Comparison of ENCODE assay signal across 12 cellular contexts in genomic region chr16:87206646-87207451, GRCh38.
A peak's percentile ranks its signal among the peaks of the same experiment; 100 is the strongest.
DNase-seq lines count a peak whose midpoint lies in the region; TF ChIP-seq lines count a peak whose summit lies in the region.
"Had no signal": no experiment of that assay in that cellular context is flagged by ENCODE, and none has a peak within 500 bp of the region (broad histone marks: within the 10 kb centered on the region; RNA-seq: fewer than 3 reads in every experiment).

No MANE protein-coding gene starts in this region.

- H3K4me3 ChIP-seq in cardiac fibroblast (replicated peaks in 1 of 2; ENCODE audit: low read depth in 2 of 2, low read length in 2 of 2), result peak overlapping the region in 1 of 2 donors; percentile 13

- TF ChIP-seq CTCF in cardiac fibroblast (IDR thresholded peaks at IDR 0.05; ENCODE audit: low read depth, low read length), result no peak

- DNase-seq in M059J (ENCODE audit: low read depth) (peak; percentile 97), cardiac fibroblast (ENCODE audit: low read depth in 2 of 2) (peak; percentile 56 to 94), iris pigment epithelial cell (ENCODE audit: low read depth) (peak; percentile 84), HuH-7 (ENCODE audit: low spot score) (no peak), NCI-H524 (lab: John Stamatoyannopoulos, UW) (no peak)
- DNase-seq in NK-92 treated with Interleukin-12 subunit alpha and Interleukin-12 subunit beta, amount 100 ng/mL, for 24 hours (lab: John Stamatoyannopoulos, UW), result no peak
- no peak for DNase-seq in activated naive CD4-positive, alpha-beta T cell (lab: John Stamatoyannopoulos, UW)
- DNase-seq: activated CD4-positive, alpha-beta T cell treated with anti-CD3 and anti-CD28 coated beads, Interleukin-2, amount 50 U/mL, for 48 hours; activated naive CD4-positive, alpha-beta T cell treated with anti-CD3 and anti-CD28 coated beads for 36 hours; MV-4-11; NCI-H526 treated with DMSO at 0.1 percent for 48 hours; stimulated activated CD8-positive, alpha-beta memory T cell treated with anti-CD3 and anti-CD28 coated beads, Interleukin-4, amount 100 ng/mL, for 48 hours had no signal

Comparison
In these comparisons a context has a peak if more than half of its experiments do, and no peak if none do; other contexts are left out.
1. DNase-seq: peak in M059J (single experiment), cardiac fibroblast (2 of 2) and iris pigment epithelial cell (single experiment); none in NK-92 treated with Interleukin-12 subunit alpha and Interleukin-12 subunit beta, amount 100 ng/mL, for 24 hours (single experiment), HuH-7 (single experiment), activated naive CD4-positive, alpha-beta T cell (0 of 4) and NCI-H524 (0 of 2).